Comparison of ENCODE assay signal across 1 cellular context in genomic region chr16:4957720-4958509, GRCh38.
A peak's percentile ranks its signal among the peaks of the same experiment; 100 is the strongest.
TF ChIP-seq lines count a peak whose summit lies in the region.

Gene SEC14L5 (plus strand): TSS chr16:4958330. CDS start chr16:4959324, 994 bp downstream.

TF ChIP-seq in H1, 55 proteins besides CTCF, POLR2A, EP300 and RAD21 (continued from another document):
- TF ChIP-seq SP4 (IDR thresholded peaks at IDR 0.05; ENCODE audit: low read length) = peak; percentile 73; the same call in 1 of the 2 replicates
- no peak for TF ChIP-seq GABPA (IDR thresholded peaks at IDR 0.05; ENCODE audit: borderline replicate concordance, insufficient read depth, low read length)
- TF ChIP-seq NRF1 (IDR thresholded peaks at IDR 0.05; ENCODE audit: low read depth, low read length) = no peak
- TF ChIP-seq CTBP2 (IDR thresholded peaks at IDR 0.05; ENCODE audit: borderline replicate concordance, insufficient read depth, insufficient read length, low read length) = no peak
- TF ChIP-seq KDM5A (IDR thresholded peaks at IDR 0.05; ENCODE audit: low read length) = no peak
- TF ChIP-seq MAX (IDR thresholded peaks at IDR 0.05) = peak; percentile 32; the same call in 1 of the 2 replicates
- TF ChIP-seq KDM1A (IDR thresholded peaks at IDR 0.05; ENCODE audit: borderline replicate concordance, low read length) = no peak
- no peak for TF ChIP-seq HDAC6 (IDR thresholded peaks at IDR 0.05; ENCODE audit: low read depth, low read length)
- 0 out of 2 replicates have a peak, but pooled peaks have one; percentile 37 for TF ChIP-seq TCF12 (IDR thresholded peaks at IDR 0.05; ENCODE audit: low read depth, low read length)
- TF ChIP-seq EZH2 (IDR thresholded peaks at IDR 0.05; ENCODE audit: low read depth, low read length, severe bottlenecking) = no peak
- TF ChIP-seq BRCA1 (IDR thresholded peaks at IDR 0.05; ENCODE audit: low read depth, low read length) = no peak
- TF ChIP-seq JUND (IDR thresholded peaks at IDR 0.05; ENCODE audit: low read length) = no peak
- TF ChIP-seq YY1 (IDR thresholded peaks at IDR 0.05; ENCODE audit: low read depth, low read length) = no peak; the same call in 1 of the 2 replicates
- no peak for TF ChIP-seq SP2 (IDR thresholded peaks at IDR 0.05; ENCODE audit: low read length)
- no peak for TF ChIP-seq SAP30 (IDR thresholded peaks at IDR 0.05; ENCODE audit: insufficient read depth, insufficient replicate concordance, low read length)
- no peak for TF ChIP-seq BCL11A (IDR thresholded peaks at IDR 0.05; ENCODE audit: low read depth in 2 of 2, low read length in 2 of 2)
- TF ChIP-seq SIN3A (conservative IDR thresholded peaks at IDR 0.05 in 1 of 2, IDR thresholded peaks at IDR 0.05 in 1 of 2; ENCODE audit: low read depth in 1 of 2, low read length in 2 of 2) = peak; percentile 75 to 95; a peak in 2 of 4 replicates
- TF ChIP-seq KDM4A (IDR thresholded peaks at IDR 0.05; ENCODE audit: low read depth, low read length, severe bottlenecking) = peak; percentile 32
- TF ChIP-seq SRF (IDR thresholded peaks at IDR 0.05; ENCODE audit: low read depth, low read length) = no peak
- TF ChIP-seq CBX8 (IDR thresholded peaks at IDR 0.05; ENCODE audit: borderline replicate concordance, low read depth, low read length) = no peak
- TF ChIP-seq MAFK (IDR thresholded peaks at IDR 0.05; ENCODE audit: low read depth, low read length) = no peak
- TF ChIP-seq TAF1 (IDR thresholded peaks at IDR 0.05; ENCODE audit: low read depth, low read length) = peak; percentile 38; the same call in 1 of the 2 replicates
- no peak for TF ChIP-seq CEBPB (IDR thresholded peaks at IDR 0.05; ENCODE audit: low read depth, low read length)
- no peak for TF ChIP-seq POLR2AphosphoS5 (IDR thresholded peaks at IDR 0.05; ENCODE audit: low read depth, low read length)
- TF ChIP-seq CHD1 (IDR thresholded peaks at IDR 0.05; ENCODE audit: low read depth, low read length) = no peak
- TF ChIP-seq SIX5 (IDR thresholded peaks at IDR 0.05; ENCODE audit: low read depth, low read length) = no peak
- no peak for TF ChIP-seq CBX5 (IDR thresholded peaks at IDR 0.05; ENCODE audit: low read depth, low read length)
- TF ChIP-seq ZNF274 (IDR thresholded peaks at IDR 0.05; ENCODE audit: borderline replicate concordance, extremely low read depth, low read length) = no peak
- TF ChIP-seq CHD2 (IDR thresholded peaks at IDR 0.05; ENCODE audit: low read length) = no peak
- no peak for TF ChIP-seq USF2 (IDR thresholded peaks at IDR 0.05; ENCODE audit: low read length)
- no peak for TF ChIP-seq ATF3 (IDR thresholded peaks at IDR 0.05; ENCODE audit: insufficient read depth, low read depth, low read length)
- TF ChIP-seq E2F6 (IDR thresholded peaks at IDR 0.05) = no peak
- no peak for TF ChIP-seq TAF7 (optimal IDR thresholded peaks at IDR 0.05; ENCODE audit: borderline replicate concordance, low read depth, low read length)
- TF ChIP-seq CREB1 (IDR thresholded peaks at IDR 0.05) = no peak
- TF ChIP-seq NANOG (IDR thresholded peaks at IDR 0.05; ENCODE audit: insufficient read depth, low read depth, low read length, poor library complexity, severe bottlenecking) = no peak
- 0 out of 2 replicates have a peak, but pooled peaks have one; percentile 27 for TF ChIP-seq PHF8 (conservative IDR thresholded peaks at IDR 0.05; ENCODE audit: low read depth, low read length)
- 0 out of 2 replicates have a peak, but pooled peaks have one; percentile 37 for TF ChIP-seq SP1 (IDR thresholded peaks at IDR 0.05; ENCODE audit: low read depth, low read length)
- TF ChIP-seq CHD7 (IDR thresholded peaks at IDR 0.05; ENCODE audit: insufficient replicate concordance, low read length) = no peak
- TF ChIP-seq JUN (IDR thresholded peaks at IDR 0.05; ENCODE audit: low read depth, low read length) = no peak
- no peak for TF ChIP-seq FOSL1 (IDR thresholded peaks at IDR 0.05; ENCODE audit: insufficient read depth, low read depth, low read length)
- no peak for TF ChIP-seq TBP (IDR thresholded peaks at IDR 0.05; ENCODE audit: low read depth, low read length)
- no peak for TF ChIP-seq POU5F1 (IDR thresholded peaks at IDR 0.05; ENCODE audit: low read depth, low read length)
- no peak for TF ChIP-seq GTF2F1 (IDR thresholded peaks at IDR 0.05; ENCODE audit: borderline replicate concordance, low read depth, low read length)
- no peak for TF ChIP-seq SUZ12 (IDR thresholded peaks at IDR 0.05; ENCODE audit: low read length)
- TF ChIP-seq EGR1 (IDR thresholded peaks at IDR 0.05; ENCODE audit: borderline replicate concordance, low read depth, low read length) = no peak
- 0 out of 2 replicates have a peak, but pooled peaks have one; percentile 24 for TF ChIP-seq BACH1 (IDR thresholded peaks at IDR 0.05; ENCODE audit: low read length)
- no peak for TF ChIP-seq SIRT6 (IDR thresholded peaks at IDR 0.05; ENCODE audit: low read length)
- no peak for TF ChIP-seq TEAD4 (IDR thresholded peaks at IDR 0.05; ENCODE audit: low read depth, low read length)
